1 cellular context compared by ENCODE assay signal in genomic region chr2:128598260-128598659, GRCh38.
TF ChIP-seq lines count a peak whose summit lies in the region.
"Not testable (repeated sequence)": the region's sequence is repeated elsewhere in the genome, so short reads cannot be mapped to it uniquely, and the experiment has no call there.

No MANE protein-coding gene starts in this region.

TF ChIP-seq in HepG2, 621 proteins besides CTCF, POLR2A, EP300 and RAD21 (continued from another document):
- 0 out of 2 replicates have a peak, but pooled peaks have one; percentile 14 for TF ChIP-seq TRIM22 (IDR thresholded peaks at IDR 0.05)
- 0 out of 2 replicates have a peak, but pooled peaks have one; percentile 23 for TF ChIP-seq ZBTB40 (IDR thresholded peaks at IDR 0.05)
- not testable (repeated sequence) for TF ChIP-seq ZBTB40 (CRISPR knock-in tag; IDR thresholded peaks at IDR 0.05)
- TF ChIP-seq ZNF282 (IDR thresholded peaks at IDR 0.05; ENCODE audit: partially characterized antibody), result peak; percentile 76
TF ChIP-seq in HepG2: peak in this region for 14; not testable (repeated sequence) for 607.
